In the genomic region with DNA sequence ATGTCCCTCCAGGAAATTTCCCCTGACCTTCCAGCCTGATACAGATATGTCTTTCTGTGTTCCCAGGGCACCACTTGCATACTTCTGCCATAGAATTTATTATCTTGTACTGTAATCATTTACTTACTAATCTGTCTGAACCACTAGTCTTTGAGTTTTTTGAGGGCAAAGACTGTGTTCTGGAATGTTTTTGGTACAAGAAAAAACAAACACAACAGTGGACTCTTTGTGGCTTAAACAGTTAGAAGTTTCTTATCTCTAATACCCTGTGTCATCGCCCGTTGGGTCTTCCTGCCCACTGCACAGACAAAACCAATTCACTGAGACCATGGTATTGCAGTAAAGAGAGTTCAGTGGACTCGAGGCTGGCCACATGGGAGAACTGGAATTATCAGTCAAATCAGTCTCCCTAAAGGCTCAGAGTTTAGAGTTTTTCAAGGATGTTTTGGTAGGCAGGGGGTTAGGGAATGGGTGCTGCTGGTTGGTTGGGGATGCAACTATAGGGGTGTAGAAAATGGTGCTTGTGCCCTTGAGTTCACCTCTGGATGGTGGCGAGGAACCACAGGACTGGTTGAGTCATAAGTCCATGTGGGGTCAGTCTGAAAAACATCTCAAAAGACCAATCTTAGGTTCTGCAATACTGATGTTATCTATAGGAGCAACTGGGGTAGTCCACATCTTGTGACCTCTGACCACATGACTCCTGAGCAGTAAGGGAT, we compare ENCODE assay signal across 24 cellular contexts. TPM values are rescaled to one million over a fixed set of nuclear protein-coding genes. Genes with fewer than 3 reads are reported as not detected.
DNase-seq lines count a peak whose midpoint lies in the region; ATAC-seq and TF ChIP-seq lines count a peak whose summit lies in the region.
"Had no signal": no experiment of that assay in that cellular context is flagged by ENCODE, and none has a peak within 500 bp of the region (broad histone marks: within the 10 kb centered on the region; RNA-seq: fewer than 3 reads in every experiment).

No MANE protein-coding gene starts in this region.

- TF ChIP-seq CTCF in natural killer cell (IDR thresholded peaks at IDR 0.05), result no peak
- TF ChIP-seq CTCF in WTC11 (IDR thresholded peaks at IDR 0.05), result no peak
- no peak for TF ChIP-seq CTCF in upper lobe of right lung (IDR thresholded peaks at IDR 0.05)
- TF ChIP-seq CTCF in suprapubic skin (IDR thresholded peaks at IDR 0.05), result no peak

- H3K9me3 ChIP-seq in upper lobe of right lung (no peaks in the 10 kb centered on the region), suprapubic skin (no peaks in the 10 kb centered on the region)
- H3K9me3 ChIP-seq: uterus had no signal

- DNase-seq in natural killer cell treated with Interleukin-12 subunit alpha and Interleukin-12 subunit beta and Interleukin-15 and Interleukin-18, amount 100 ng/mL, for 72 hours (ENCODE audit: low spot score), result no peak
- DNase-seq in natural killer cell (no peak), WTC11 (ENCODE audit: low spot score) (no peak), foreskin melanocyte (peak; percentile 64), upper lobe of right lung (no peak), anterior cingulate cortex (lab: John Stamatoyannopoulos, UW) (no peak), suprapubic skin (ENCODE audit: low spot score in 2 of 2) (no peak), activated gamma-delta T cell treated with Interleukin-2 at 50 U/mL for 16 hours (no peak)
- DNase-seq: activated CD4-positive, CD25-positive, alpha-beta regulatory T cell treated with anti-CD3 and anti-CD28 coated beads, Interleukin-2, amount 50 U/mL, for 72 hours; activated naive CD4-positive, alpha-beta T cell treated with anti-CD3 and anti-CD28 coated beads for 36 hours; AML-193; amniotic stem cell; CD8-positive, alpha-beta memory T cell; effector memory CD8-positive, alpha-beta T cell; Karpas-422; kidney; NCI-H1417; stimulated activated CD4-positive, alpha-beta T cell treated with anti-CD3 and anti-CD28 coated beads, Interleukin-1b, Interleukin-23, amount 100 ng/mL, for 48 hours; substantia nigra; SW 1271; uterus had no signal

- ATAC-seq in natural killer cell treated with Interleukin-12 subunit alpha and Interleukin-12 subunit beta and Interleukin-15 and Interleukin-18, amount 100 ng/mL, for 72 hours, result no peak
- ATAC-seq in natural killer cell (no peak), WTC11 (no peak), upper lobe of right lung (peak; percentile 23)
- ATAC-seq: effector memory CD8-positive, alpha-beta T cell; GM12878; Right ventricle myocardium inferior had no signal

- peaks cover 29% of the 10 kb centered on the region for H3K4me1 ChIP-seq in upper lobe of right lung
- peaks cover 7% of the 10 kb centered on the region for H3K4me1 ChIP-seq in suprapubic skin
- H3K4me1 ChIP-seq: uterus had no signal

- peak overlapping the region; percentile 19 for H3K4me3 Mint-ChIP-seq in natural killer cell treated with Interleukin-12 subunit alpha and Interleukin-12 subunit beta and Interleukin-15 and Interleukin-18, amount 100 ng/mL, for 72 hours
- H3K4me3 Mint-ChIP-seq in natural killer cell (no peak overlapping the region), WTC11 (no peak overlapping the region)
- H3K4me3 Mint-ChIP-seq: activated naive CD4-positive, alpha-beta T cell treated with anti-CD3 and anti-CD28 coated beads for 36 hours; CD8-positive, alpha-beta memory T cell; effector memory CD8-positive, alpha-beta T cell had no signal

- H3K9me3 Mint-ChIP-seq in natural killer cell treated with Interleukin-12 subunit alpha and Interleukin-12 subunit beta and Interleukin-15 and Interleukin-18, amount 100 ng/mL, for 72 hours, result no peaks in the 10 kb centered on the region
- H3K9me3 Mint-ChIP-seq in natural killer cell (no peaks in the 10 kb centered on the region), WTC11 (peaks cover 41% of the 10 kb centered on the region)
- H3K9me3 Mint-ChIP-seq: effector memory CD8-positive, alpha-beta T cell had no signal

- H3K27me3 ChIP-seq in upper lobe of right lung (no peaks in the 10 kb centered on the region), suprapubic skin (no peaks in the 10 kb centered on the region)
- H3K27me3 ChIP-seq: uterus had no signal

- intact Hi-C loops in natural killer cell (cut with micrococcal nuclease) (no loop called here), upper lobe of right lung (cut with DNase I) (no loop called here)

- no peak for TF ChIP-seq POLR2A in suprapubic skin (IDR thresholded peaks at IDR 0.05)

- H3K27me3 Mint-ChIP-seq in natural killer cell treated with Interleukin-12 subunit alpha and Interleukin-12 subunit beta and Interleukin-15 and Interleukin-18, amount 100 ng/mL, for 72 hours, result no peaks in the 10 kb centered on the region
- no peaks in the 10 kb centered on the region for H3K27me3 Mint-ChIP-seq in natural killer cell (ENCODE audit: low read depth in 2 of 2)
- peaks cover 3% of the 10 kb centered on the region; the same call in 1 of the 2 replicates for H3K27me3 Mint-ChIP-seq in WTC11 (ENCODE audit: low read depth)
- H3K27me3 Mint-ChIP-seq: CD8-positive, alpha-beta memory T cell; effector memory CD8-positive, alpha-beta T cell had no signal

- peaks cover 8% of the 10 kb centered on the region for H3K36me3 Mint-ChIP-seq in natural killer cell treated with Interleukin-12 subunit alpha and Interleukin-12 subunit beta and Interleukin-15 and Interleukin-18, amount 100 ng/mL, for 72 hours
- H3K36me3 Mint-ChIP-seq in natural killer cell, result no peaks in the 10 kb centered on the region
- peaks cover 21% of the 10 kb centered on the region for H3K36me3 Mint-ChIP-seq in WTC11

- H3K36me3 ChIP-seq in upper lobe of right lung (no peaks in the 10 kb centered on the region), suprapubic skin (no peaks in the 10 kb centered on the region)
- H3K36me3 ChIP-seq: uterus had no signal

- WGBS in suprapubic skin, result 89% methylated on average over 4 of the region's 4 CpGs

- H3K27ac ChIP-seq in upper lobe of right lung, result no peak overlapping the region
- H3K27ac ChIP-seq in suprapubic skin, result no peak overlapping the region
- H3K27ac ChIP-seq: coronary artery, uterus had no signal

- peaks cover 25 to 45% of the 10 kb centered on the region in 2 donors for H3K4me1 Mint-ChIP-seq in natural killer cell treated with Interleukin-12 subunit alpha and Interleukin-12 subunit beta and Interleukin-15 and Interleukin-18, amount 100 ng/mL, for 72 hours (ENCODE audit: low read depth in 2 of 2)
- H3K4me1 Mint-ChIP-seq in natural killer cell (peaks cover 9 to 50% of the 10 kb centered on the region in 2 donors), WTC11 (peaks cover 5% of the 10 kb centered on the region)

- CTCF ChIA-PET in WTC11 (lab: Charles Lee), result no interaction called here

- H3K4me3 ChIP-seq in upper lobe of right lung (no peak overlapping the region), suprapubic skin (no peak overlapping the region)
- H3K4me3 ChIP-seq: coronary artery, GM12878, uterus had no signal

- POLR2A ChIA-PET in WTC11 (lab: Charles Lee), result no interaction called here

- H3K27ac Mint-ChIP-seq in natural killer cell treated with Interleukin-12 subunit alpha and Interleukin-12 subunit beta and Interleukin-15 and Interleukin-18, amount 100 ng/mL, for 72 hours, result no peak overlapping the region
- no peak overlapping the region for H3K27ac Mint-ChIP-seq in natural killer cell
- no peak overlapping the region for H3K27ac Mint-ChIP-seq in WTC11
- H3K27ac Mint-ChIP-seq: activated naive CD4-positive, alpha-beta T cell treated with anti-CD3 and anti-CD28 coated beads for 36 hours; effector memory CD8-positive, alpha-beta T cell had no signal

- no peak for TF ChIP-seq EP300 in suprapubic skin (IDR thresholded peaks at IDR 0.05)

TF ChIP-seq in WTC11, 78 proteins besides CTCF, POLR2A, EP300 and RAD21:
- TF ChIP-seq TEAD1 (CRISPR knock-in tag; IDR thresholded peaks at IDR 0.05) (no peak), TEAD4 (CRISPR knock-in tag; IDR thresholded peaks at IDR 0.05) (no peak), NFATC4 (CRISPR knock-in tag; IDR thresholded peaks at IDR 0.05) (no peak), GABPB1 (CRISPR knock-in tag; IDR thresholded peaks at IDR 0.05) (peak; percentile 59), CBFB (CRISPR knock-in tag; IDR thresholded peaks at IDR 0.05; ENCODE audit: low read depth) (no peak), CREM (CRISPR knock-in tag; IDR thresholded peaks at IDR 0.05) (no peak), ZNF317 (CRISPR knock-in tag; IDR thresholded peaks at IDR 0.05; ENCODE audit: borderline replicate concordance, low read depth) (no peak)

RNA-seq across cellular contexts. Expression of a gene that starts 20.3 kb away (rescaled TPM):
- 10 to 100 TPM; 40.1 to 43.2 TPM for total RNA-seq in natural killer cell treated with Interleukin-12 subunit alpha and Interleukin-12 subunit beta and Interleukin-15 and Interleukin-18, amount 100 ng/mL, for 72 hours
- 10 to 100 TPM; 21.0 to 25.9 (median 25.4) TPM for total RNA-seq in natural killer cell
- total RNA-seq in WTC11 (2021), result 17.1 to 18.0 TPM (median 17.9 TPM) in 3 replicates
- total RNA-seq in upper lobe of right lung, result 65.9 TPM
- total RNA-seq in suprapubic skin, result 10 to 100 TPM; 21.3 to 37.0 (median 30.5) TPM

RNA-seq across cellular contexts. Expression of a gene that starts 49.7 kb away (rescaled TPM):
- 10 to 100 TPM; 27.9 to 33.0 TPM for total RNA-seq in natural killer cell treated with Interleukin-12 subunit alpha and Interleukin-12 subunit beta and Interleukin-15 and Interleukin-18, amount 100 ng/mL, for 72 hours
- total RNA-seq in natural killer cell (10 to 100 TPM; 19.9 to 25.2 (median 19.9) TPM), WTC11 (2021) (9.9 to 14.9 TPM (median 14.3 TPM) in 3 replicates), upper lobe of right lung (26.6 TPM), suprapubic skin (10 to 100 TPM; 22.8 to 40.0 (median 30.4) TPM)
